ENCODE assay signal across 18 cellular contexts in the genomic region with DNA sequence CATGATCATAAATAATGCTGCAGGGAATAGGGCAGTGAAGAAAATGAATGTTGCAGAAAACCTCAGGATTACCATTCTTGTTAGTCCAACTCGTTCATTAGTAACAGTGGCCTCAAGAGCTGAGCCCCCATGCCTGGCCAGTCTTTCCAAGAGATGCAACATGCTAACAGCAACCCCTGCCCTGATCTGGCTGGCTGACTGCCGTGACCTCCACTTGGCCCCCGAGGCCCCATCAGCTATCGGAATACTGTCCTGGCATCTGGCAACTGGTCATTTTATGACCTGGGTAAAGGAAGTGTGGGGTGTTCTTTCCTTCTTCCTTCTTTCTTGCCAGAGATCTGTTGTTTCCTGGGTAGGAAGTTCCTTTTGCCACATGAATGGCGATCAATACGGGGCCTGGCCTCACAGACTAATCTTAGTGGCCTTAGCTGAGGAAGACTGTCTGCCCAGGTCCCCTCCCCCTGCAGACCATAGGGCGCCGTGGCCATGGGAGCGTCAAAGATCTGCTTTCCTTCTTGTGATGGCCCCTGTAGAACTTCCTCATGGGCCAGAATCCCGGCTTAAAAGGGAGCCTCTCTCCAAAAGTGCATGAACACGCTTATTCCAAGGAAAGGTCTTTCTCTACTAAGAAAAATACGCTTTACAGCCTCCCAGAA. TPM values are rescaled to one million over a fixed set of nuclear protein-coding genes. Genes with fewer than 3 reads are reported as not detected.
DNase-seq lines count a peak whose midpoint lies in the region; ATAC-seq, FAIRE-seq and TF ChIP-seq lines count a peak whose summit lies in the region.
"Had no signal": no experiment of that assay in that cellular context is flagged by ENCODE, and none has a peak within 500 bp of the region (broad histone marks: within the 10 kb centered on the region; RNA-seq: fewer than 3 reads in every experiment).

No MANE protein-coding gene starts in this region.

- H3K27ac ChIP-seq in SK-N-SH (ENCODE audit: low read depth in 2 of 2, low read length in 1 of 2) = no peak overlapping the region
- H3K27ac ChIP-seq in DND-41 (ENCODE audit: low read length) = no peak overlapping the region
- no peak overlapping the region for H3K27ac ChIP-seq in mesenchymal stem cell (ENCODE audit: low read length, poor library complexity, severe bottlenecking)
- H3K27ac ChIP-seq: BLaER1 treated with 17β-estradiol and CSF1 and Interleukin-3, amounts not matched to agents 10 nM and 100 nM had no signal

- H2AFZ ChIP-seq in SK-N-SH (ENCODE audit: low read depth) = 0 out of 2 replicates have a peak overlapping the region, but pooled peaks have one; percentile 22
- peak overlapping the region; percentile 27; the same call in 1 of the 2 replicates for H2AFZ ChIP-seq in DND-41 (ENCODE audit: low read depth, low read length)
- no peak overlapping the region for H2AFZ ChIP-seq in mesenchymal stem cell (ENCODE audit: low read depth, low read length)

- H4K91ac ChIP-seq in mesenchymal stem cell (ENCODE audit: low read length) = no peak overlapping the region

- H3K4ac ChIP-seq in mesenchymal stem cell (ENCODE audit: low read depth in 1 of 2, low read length in 2 of 2) = no peak overlapping the region

- peak overlapping the region in 1 of 2 experiments; percentile 74 for H3K23ac ChIP-seq in mesenchymal stem cell (ENCODE audit: low read length in 2 of 2)

- no peak for TF ChIP-seq EP300 in SK-N-SH (IDR thresholded peaks at IDR 0.05; ENCODE audit: borderline replicate concordance in 1 of 2, low read depth in 1 of 2, low read length in 1 of 2)

- peaks cover 4% of the 10 kb centered on the region for H3K36me3 Mint-ChIP-seq in activated CD8-positive, alpha-beta memory T cell treated with anti-CD3 and anti-CD28 coated beads, Interleukin-2, amount 10 ng/mL, durations not matched to agents 7 days and 5 days

- peak overlapping the region; percentile 31 to 80 for H3K18ac ChIP-seq in mesenchymal stem cell (ENCODE audit: low read depth in 1 of 2, low read length in 2 of 2)

- H3K14ac ChIP-seq in mesenchymal stem cell (ENCODE audit: low read length in 2 of 2) = no peak overlapping the region

- no peak overlapping the region for H3K4me2 ChIP-seq in SK-N-SH
- no peak overlapping the region for H3K4me2 ChIP-seq in DND-41 (ENCODE audit: insufficient read depth, low read length)
- H3K4me2 ChIP-seq in mesenchymal stem cell (ENCODE audit: low read length, poor library complexity, severe bottlenecking) = no peak overlapping the region

- no peak overlapping the region for H2AK5ac ChIP-seq in mesenchymal stem cell (ENCODE audit: low read length, severe bottlenecking)

- H2BK15ac ChIP-seq in mesenchymal stem cell (ENCODE audit: low read depth, poor library complexity, severe bottlenecking) = no peak overlapping the region

- H3K36me3 ChIP-seq in SK-N-SH (replicated peaks in 1 of 2; ENCODE audit: control insufficient read depth in 1 of 2, insufficient read depth in 2 of 2, low read length in 1 of 2) = no peaks in the 10 kb centered on the region
- H3K36me3 ChIP-seq in DND-41 (ENCODE audit: insufficient read depth, low read length) = no peaks in the 10 kb centered on the region
- H3K36me3 ChIP-seq in mesenchymal stem cell (ENCODE audit: control insufficient read depth in 1 of 2, insufficient read depth in 2 of 2, low read depth in 1 of 2, low read length in 2 of 2) = no peaks in the 10 kb centered on the region
- H3K36me3 ChIP-seq: BLaER1 treated with 17β-estradiol and CSF1 and Interleukin-3, amounts not matched to agents 10 nM and 100 nM had no signal

- ATAC-seq in SK-N-SH treated with all-trans-retinoic acid at 6 μM for 48 hours (no peak), DND-41 (ENCODE audit: insufficient read depth, low read depth) (no peak)
- ATAC-seq in activated CD8-positive, alpha-beta memory T cell treated with anti-CD3 and anti-CD28 coated beads, Interleukin-2, amount 10 ng/mL, durations not matched to agents 7 days and 5 days = no peak
- ATAC-seq: PC-3 had no signal

- H3K9me3 ChIP-seq in SK-N-SH = no peaks in the 10 kb centered on the region
- H3K9me3 ChIP-seq in DND-41 (ENCODE audit: insufficient read depth, low read length, severe bottlenecking) = no peaks in the 10 kb centered on the region
- no peaks in the 10 kb centered on the region for H3K9me3 ChIP-seq in mesenchymal stem cell (ENCODE audit: control insufficient read depth, low read length)
- H3K9me3 ChIP-seq: BLaER1 treated with 17β-estradiol and CSF1 and Interleukin-3, amounts not matched to agents 10 nM and 100 nM had no signal

- WGBS in SK-N-SH (ENCODE audit: low lambda C conversion rate) = 86% methylated on average over 10 of the region's 12 CpGs
- 83% methylated on average over 11 of the region's 12 CpGs for WGBS in mesenchymal stem cell

- H3K27me3 Mint-ChIP-seq in activated CD8-positive, alpha-beta memory T cell treated with anti-CD3 and anti-CD28 coated beads, Interleukin-2, amount 10 ng/mL, durations not matched to agents 7 days and 5 days = no peaks in the 10 kb centered on the region

- H3K9me3 Mint-ChIP-seq in activated CD8-positive, alpha-beta memory T cell treated with anti-CD3 and anti-CD28 coated beads, Interleukin-2, amount 10 ng/mL, durations not matched to agents 7 days and 5 days (ENCODE audit: low read depth) = no peaks in the 10 kb centered on the region

- CTCF ChIA-PET in SK-N-SH (lab: Yijun Ruan, JAX) = no interaction called here
- CTCF ChIA-PET in activated CD8-positive, alpha-beta memory T cell treated with anti-CD3 and anti-CD28 coated beads, Interleukin-2, amount 10 ng/mL, durations not matched to agents 7 days and 5 days (lab: Charles Lee) = interaction anchor here (0.6 to 6.7 kb wide), 5 partner anchors 9 to 1958 kb away, joined by 3 to 101 read pairs (median 3); no protein-coding TSS in a partner anchor

- peaks cover 70% of the 10 kb centered on the region for H3K4me1 Mint-ChIP-seq in activated CD8-positive, alpha-beta memory T cell treated with anti-CD3 and anti-CD28 coated beads, Interleukin-2, amount 10 ng/mL, durations not matched to agents 7 days and 5 days

- POLR2A ChIA-PET in SK-N-SH (lab: Yijun Ruan, JAX) = no interaction called here

- H3K4me3 Mint-ChIP-seq in activated CD8-positive, alpha-beta memory T cell treated with anti-CD3 and anti-CD28 coated beads, Interleukin-2, amount 10 ng/mL, durations not matched to agents 7 days and 5 days = no peak overlapping the region

- H3K79me2 ChIP-seq in SK-N-SH (ENCODE audit: insufficient read depth) (no peaks in the 10 kb centered on the region), DND-41 (ENCODE audit: insufficient read depth, low read length) (no peaks in the 10 kb centered on the region)

- H3K9ac ChIP-seq in SK-N-SH = no peak overlapping the region
- no peak overlapping the region for H3K9ac ChIP-seq in DND-41 (ENCODE audit: low read depth, low read length)
- no peak overlapping the region for H3K9ac ChIP-seq in mesenchymal stem cell (ENCODE audit: low read length)
- H3K9ac ChIP-seq: BLaER1 treated with 17β-estradiol and CSF1 and Interleukin-3, amounts not matched to agents 10 nM and 100 nM had no signal

- peak overlapping the region in 1 of 2 experiments; percentile 21 for H2BK12ac ChIP-seq in mesenchymal stem cell (ENCODE audit: low read length in 2 of 2)

- no peak overlapping the region for H2BK5ac ChIP-seq in mesenchymal stem cell (ENCODE audit: low read depth, low read length, poor library complexity, severe bottlenecking)

- no peak overlapping the region for H3K27ac Mint-ChIP-seq in activated CD8-positive, alpha-beta memory T cell treated with anti-CD3 and anti-CD28 coated beads, Interleukin-2, amount 10 ng/mL, durations not matched to agents 7 days and 5 days

- H3K79me1 ChIP-seq in mesenchymal stem cell (replicated peaks; ENCODE audit: low read length, poor library complexity, severe bottlenecking) = no peaks in the 10 kb centered on the region

- H3K4me3 ChIP-seq in SK-N-SH (ENCODE audit: low read depth in 2 of 2, low read length in 1 of 2) = no peak overlapping the region
- H3K4me3 ChIP-seq in DND-41 (ENCODE audit: low read depth in 1 of 2, low read length in 2 of 2) = no peak overlapping the region
- H3K4me3 ChIP-seq in mesenchymal stem cell (ENCODE audit: insufficient read depth in 1 of 2, low read depth in 1 of 2, low read length in 2 of 2) = no peak overlapping the region
- H3K4me3 ChIP-seq: BLaER1 treated with 17β-estradiol and CSF1 and Interleukin-3, amounts not matched to agents 10 nM and 100 nM had no signal

- H3K27me3 ChIP-seq in SK-N-SH (ENCODE audit: insufficient read depth) = no peaks in the 10 kb centered on the region
- H3K27me3 ChIP-seq in DND-41 (ENCODE audit: insufficient read depth, low read length, poor library complexity) = no peaks in the 10 kb centered on the region
- no peaks in the 10 kb centered on the region for H3K27me3 ChIP-seq in mesenchymal stem cell (ENCODE audit: control insufficient read depth in 1 of 2, insufficient read depth in 1 of 2, low read length in 2 of 2)
- H3K27me3 ChIP-seq: BLaER1 treated with 17β-estradiol and CSF1 and Interleukin-3, amounts not matched to agents 10 nM and 100 nM had no signal

- FAIRE-seq in H54 (lab: Jason Lieb, UNC) = no peak

- H3K4me1 ChIP-seq in SK-N-SH (ENCODE audit: control insufficient read depth in 1 of 2, insufficient read depth in 2 of 2, low read depth in 1 of 2, low read length in 1 of 2) (peaks cover 0 to 18% of the 10 kb centered on the region in 2 experiments; a peak in 3 of 4 replicates), DND-41 (ENCODE audit: insufficient read depth, low read length) (peaks cover 37% of the 10 kb centered on the region), mesenchymal stem cell (ENCODE audit: control insufficient read depth, insufficient read depth, low read depth, low read length) (peaks cover 14% of the 10 kb centered on the region)

- TF ChIP-seq CTCF in SK-N-SH (IDR thresholded peaks at IDR 0.05) = no peak
- no peak for TF ChIP-seq CTCF in DND-41 (IDR thresholded peaks at IDR 0.05; ENCODE audit: borderline replicate concordance, extremely low read depth, low read length, poor library complexity, severe bottlenecking)

- no peaks in the 10 kb centered on the region for H4K20me1 ChIP-seq in SK-N-SH (ENCODE audit: insufficient read depth)
- no peaks in the 10 kb centered on the region for H4K20me1 ChIP-seq in DND-41 (ENCODE audit: insufficient read depth, low read length)
- H4K20me1 ChIP-seq: BLaER1 treated with 17β-estradiol and CSF1 and Interleukin-3, amounts not matched to agents 10 nM and 100 nM had no signal

- TF ChIP-seq RAD21 in SK-N-SH (IDR thresholded peaks at IDR 0.05; ENCODE audit: low read length) = no peak

- TF ChIP-seq POLR2A in H54 (IDR thresholded peaks at IDR 0.05; ENCODE audit: low read depth, low read length) = no peak

- H2BK120ac ChIP-seq in mesenchymal stem cell (ENCODE audit: low read depth, low read length) = no peak overlapping the region

- no peak overlapping the region for H4K8ac ChIP-seq in mesenchymal stem cell (ENCODE audit: low read length)

- no peaks in the 10 kb centered on the region for H3K9me2 ChIP-seq in SK-N-SH

- H3F3A ChIP-seq in SK-N-SH (replicated peaks; ENCODE audit: insufficient read depth) = peaks cover 25% of the 10 kb centered on the region

- DNase-seq in SK-N-SH = no peak
- no peak for DNase-seq in DND-41
- peak; percentile 33 for DNase-seq in activated CD8-positive, alpha-beta memory T cell treated with anti-CD3 and anti-CD28 coated beads, Interleukin-2, amount 10 ng/mL, durations not matched to agents 7 days and 5 days
- DNase-seq in mesenchymal stem cell = no peak
- no peak for DNase-seq in DMS114 treated with DMSO at 0.1 percent for 48 hours (lab: John Stamatoyannopoulos, UW; ENCODE audit: unreplicated experiment)
- no peak for DNase-seq in stimulated activated CD4-positive, alpha-beta T cell treated with anti-CD3 and anti-CD28 coated beads, Interleukin-2, amount 100 ng/mL, for 48 hours
- DNase-seq in H54 (ENCODE audit: insufficient read length, low spot score) = no peak
- DNase-seq: 8988T; DMS 273 treated with DMSO at 0.1 percent for 48 hours; EL; Kasumi-1; NCI-H1436; NCI-H2029 treated with DMSO at 0.1 percent for 48 hours; NCI-H524; NK-92 treated with Interleukin-12 subunit alpha and Interleukin-12 subunit beta, amount 100 ng/mL, for 24 hours; PC-3 had no signal

RNA-seq across cellular contexts. Expression of a gene that starts 10.6 kb away (rescaled TPM):
- 3.0 and 3.8 TPM in 2 replicates for polyA plus RNA-seq in SK-N-SH (2012; rRNA removed)
- 2.4 and 3.6 TPM in 2 replicates for polyA plus RNA-seq in SK-N-SH (2012; cell fraction: cytosol; rRNA removed)
- 2.2 TPM in 2 replicates for polyA plus RNA-seq in SK-N-SH (2012; cell fraction: nucleus; rRNA removed)
- total RNA-seq in activated CD8-positive, alpha-beta memory T cell treated with anti-CD3 and anti-CD28 coated beads, Interleukin-2, amount 10 ng/mL, durations not matched to agents 7 days and 5 days = 10 to 100 TPM; 30.2 to 32.4 TPM
- 6.6 TPM for polyA plus RNA-seq in mesenchymal stem cell (2013, experiment 1 of 2)
- 6.3 TPM for polyA plus RNA-seq in mesenchymal stem cell (2013, experiment 2 of 2)

RNA-seq across cellular contexts. Expression of a gene that starts 14.0 kb away (rescaled TPM):
- polyA plus RNA-seq in SK-N-SH (2012; rRNA removed) = 3,924 and 7,920 TPM in 2 replicates
- 5,618 and 8,173 TPM in 2 replicates for polyA plus RNA-seq in SK-N-SH (2012; cell fraction: cytosol; rRNA removed)
- 1,784 and 3,464 TPM in 2 replicates for polyA plus RNA-seq in SK-N-SH (2012; cell fraction: nucleus; rRNA removed)
- 1,000 to 10,000 TPM; 3,578 to 3,807 TPM for total RNA-seq in activated CD8-positive, alpha-beta memory T cell treated with anti-CD3 and anti-CD28 coated beads, Interleukin-2, amount 10 ng/mL, durations not matched to agents 7 days and 5 days
- 4,228 TPM for polyA plus RNA-seq in mesenchymal stem cell (2013, experiment 1 of 2)
- polyA plus RNA-seq in mesenchymal stem cell (2013, experiment 2 of 2) = 4,226 TPM
